14 cellular contexts compared by ENCODE assay signal in genomic region chr7:6306471-6306870, GRCh38. TPM values are rescaled to one million over a fixed set of nuclear protein-coding genes. Genes with fewer than 3 reads are reported as not detected.
DNase-seq lines count a peak whose midpoint lies in the region; ATAC-seq, FAIRE-seq and TF ChIP-seq lines count a peak whose summit lies in the region.
"Had no signal": no experiment of that assay in that cellular context is flagged by ENCODE, and none has a peak within 500 bp of the region (broad histone marks: within the 10 kb centered on the region; RNA-seq: fewer than 3 reads in every experiment).

No MANE protein-coding gene starts in this region.

- no peaks in the 10 kb centered on the region for H4K20me1 ChIP-seq in HepG2 (ENCODE audit: insufficient read depth, low read length)
- H4K20me1 ChIP-seq: BLaER1 treated with 17β-estradiol and CSF1 and Interleukin-3, amounts not matched to agents 10 nM and 100 nM had no signal

- H3K4me1 ChIP-seq in HepG2 (ENCODE audit: insufficient read depth, low read length) (peaks cover 34% of the 10 kb centered on the region), right lobe of liver (no peaks in the 10 kb centered on the region), stomach (no peaks in the 10 kb centered on the region)

- 7% methylated on average over 3 of the region's 3 CpGs for WGBS in HepG2 (ENCODE audit: low lambda C conversion rate)
- 78% methylated on average over 3 of the region's 3 CpGs for WGBS in right lobe of liver (ENCODE audit: insufficient coverage, low coverage, low lambda C conversion rate, missing lambda C conversion rate)
- 57 to 77% (median 75%) methylated on average over 3 of the region's 3 CpGs for WGBS in stomach, 5 donors

- H3K9me3 ChIP-seq in HepG2 (ENCODE audit: low read length) = no peaks in the 10 kb centered on the region
- H3K9me3 ChIP-seq in right lobe of liver = no peaks in the 10 kb centered on the region
- no peaks in the 10 kb centered on the region for H3K9me3 ChIP-seq in stomach
- H3K9me3 ChIP-seq: BLaER1 treated with 17β-estradiol and CSF1 and Interleukin-3, amounts not matched to agents 10 nM and 100 nM had no signal

- H3K79me2 ChIP-seq in HepG2 (ENCODE audit: insufficient read depth, low read length) = no peaks in the 10 kb centered on the region

- no peak overlapping the region for H3K27ac ChIP-seq in HepG2 (ENCODE audit: extremely low read length, insufficient read depth, low read length)
- H3K27ac ChIP-seq in right lobe of liver = no peak overlapping the region
- no peak overlapping the region for H3K27ac ChIP-seq in RWPE1
- H3K27ac ChIP-seq in stomach = no peak overlapping the region
- H3K27ac ChIP-seq: BLaER1 treated with 17β-estradiol and CSF1 and Interleukin-3, amounts not matched to agents 10 nM and 100 nM had no signal

- no peak overlapping the region for H3K9ac ChIP-seq in HepG2 (ENCODE audit: insufficient read depth, low read depth, low read length)
- H3K9ac ChIP-seq: BLaER1 treated with 17β-estradiol and CSF1 and Interleukin-3, amounts not matched to agents 10 nM and 100 nM had no signal

- no peak for TF ChIP-seq RAD21 in HepG2 (CRISPR knock-in tag; IDR thresholded peaks at IDR 0.05)

- TF ChIP-seq CTCF in HepG2 (CRISPR knock-in tag; IDR thresholded peaks at IDR 0.05) (no peak), right lobe of liver (IDR thresholded peaks at IDR 0.05) (no peak), RWPE1 (conservative IDR thresholded peaks at IDR 0.05; ENCODE audit: low read depth) (no peak), stomach (IDR thresholded peaks at IDR 0.05) (no peak), D721Med (IDR thresholded peaks at IDR 0.05; ENCODE audit: insufficient read depth, missing control alignments) (no peak)

- H2AFZ ChIP-seq in HepG2 (ENCODE audit: low read length) = no peak overlapping the region

- peak; percentile 72 for DNase-seq in HepG2 (ENCODE audit: low spot score)
- no peak for DNase-seq in right lobe of liver
- DNase-seq in RWPE1 (ENCODE audit: low spot score) = peak; percentile 78
- peak; percentile 53 for DNase-seq in fibroblast of gingiva (ENCODE audit: low read depth)
- peak; percentile 90 for DNase-seq in urothelium cell line (ENCODE audit: low spot score)
- DNase-seq in stomach = no peak
- no peak for DNase-seq in cerebellum (ENCODE audit: low spot score)
- DNase-seq in D721Med (ENCODE audit: insufficient read length, low spot score) = no peak
- DNase-seq: activated CD4-positive, alpha-beta T cell treated with anti-CD3 and anti-CD28 coated beads for 4 hours; activated effector memory CD4-positive, alpha-beta T cell treated with anti-CD3 and anti-CD28 coated beads, Interleukin-2, amount 50 U/mL, for 16 hours; Karpas-422; naive B cell; stimulated activated naive CD8-positive, alpha-beta T cell treated with anti-CD3 and anti-CD28 coated beads, Interleukin-15, amount 100 ng/mL, for 72 hours had no signal

- TF ChIP-seq POLR2A in HepG2 (IDR thresholded peaks at IDR 0.05; ENCODE audit: insufficient read depth in 1 of 2, low read depth in 2 of 2, low read length in 2 of 2) (no peak), right lobe of liver (IDR thresholded peaks at IDR 0.05) (no peak), stomach (IDR thresholded peaks at IDR 0.05) (no peak)

- BruUV-seq in HepG2 (replicated peaks; lab: Mats Ljungman, UMichigan) = no TSS peak

- CTCF ChIA-PET in HepG2 (lab: Yijun Ruan, JAX; ENCODE audit: low intra/inter-chr PET ratio, low total read pairs) (no interaction called here), RWPE1 (lab: Yijun Ruan, JAX) (interaction anchor here (0.6 to 0.7 kb wide), 2 partner anchors 14 to 22 kb away, joined by 4 read pairs; no protein-coding TSS in a partner anchor)

- no peak overlapping the region for H3K4me3 ChIP-seq in HepG2 (replicated peaks in 1 of 3; ENCODE audit: insufficient read depth in 1 of 3, low read depth in 2 of 3, low read length in 3 of 3)
- no peak overlapping the region for H3K4me3 ChIP-seq in right lobe of liver
- H3K4me3 ChIP-seq in stomach = no peak overlapping the region
- H3K4me3 ChIP-seq: BLaER1 treated with 17β-estradiol and CSF1 and Interleukin-3, amounts not matched to agents 10 nM and 100 nM had no signal

- POLR2A ChIA-PET in HepG2 (lab: Yijun Ruan, JAX) (no interaction called here), RWPE1 (lab: Yijun Ruan, JAX; ENCODE audit: low non-redundant PET) (interaction anchor here (1.2 kb wide), 1 partner anchor 23 kb away, joined by 10 read pairs; no protein-coding TSS in a partner anchor)

- in situ Hi-C loops in HepG2 (cut with HindIII; ENCODE audit: extremely low pct_ligation_motif_present, low pct_unique_long_range_greater_than_20kb) = no loop called here

- ATAC-seq in HepG2 = no peak; the same call in 2 of the 3 replicates
- ATAC-seq in right lobe of liver = no peak
- ATAC-seq: stimulated activated naive CD8-positive, alpha-beta T cell treated with anti-CD3 and anti-CD28 coated beads, Interleukin-15, amount 100 ng/mL, for 72 hours had no signal

- no peaks in the 10 kb centered on the region for H3K36me3 ChIP-seq in HepG2 (replicated peaks in 1 of 2; ENCODE audit: control insufficient read depth in 1 of 2, insufficient read depth in 2 of 2, low read length in 2 of 2)
- no peaks in the 10 kb centered on the region for H3K36me3 ChIP-seq in right lobe of liver
- H3K36me3 ChIP-seq in stomach = no peaks in the 10 kb centered on the region
- H3K36me3 ChIP-seq: BLaER1 treated with 17β-estradiol and CSF1 and Interleukin-3, amounts not matched to agents 10 nM and 100 nM had no signal

- peaks cover 0 to 10% of the 10 kb centered on the region in 2 experiments; a peak in 1 of 5 replicates for H3K27me3 ChIP-seq in HepG2 (ENCODE audit: control insufficient read depth in 1 of 2, insufficient read depth in 2 of 2, low read length in 2 of 2)
- H3K27me3 ChIP-seq in right lobe of liver = no peaks in the 10 kb centered on the region
- no peaks in the 10 kb centered on the region for H3K27me3 ChIP-seq in stomach
- H3K27me3 ChIP-seq: BLaER1 treated with 17β-estradiol and CSF1 and Interleukin-3, amounts not matched to agents 10 nM and 100 nM had no signal

- TF ChIP-seq EP300 in HepG2 (IDR thresholded peaks at IDR 0.05; ENCODE audit: low read depth in 2 of 2, low read length in 2 of 2) = no peak
- no peak for TF ChIP-seq EP300 in HepG2 (CRISPR knock-in tag; IDR thresholded peaks at IDR 0.05; ENCODE audit: borderline replicate concordance)
- TF ChIP-seq EP300 in stomach (IDR thresholded peaks at IDR 0.05) = no peak

- intact Hi-C loops in HepG2 (cut with micrococcal nuclease; ENCODE audit: unreplicated experiment) (no loop called here), right lobe of liver (cut with DNase I) (no loop called here), stomach (cut with DNase I; ENCODE audit: low total_unique reads) (no loop called here)

- FAIRE-seq in HepG2 (lab: Jason Lieb, UNC) = no peak
- peak; percentile 99 for FAIRE-seq in urothelium cell line (lab: Jason Lieb, UNC)
- FAIRE-seq in D721Med (lab: Jason Lieb, UNC) = no peak

- no peak overlapping the region for H3K4me2 ChIP-seq in HepG2 (ENCODE audit: low read depth, low read length)
- H3K4me2 ChIP-seq: BLaER1 treated with 17β-estradiol and CSF1 and Interleukin-3, amounts not matched to agents 10 nM and 100 nM had no signal

RNA-seq across cellular contexts. Expression of gene CYTH3, which starts 34.0 kb away (rescaled TPM):
- total RNA-seq in HepG2 (2016; rRNA removed; fragmentation: Illumina TruSeq; extraction: Trizol) = 2.8 and 3.8 TPM in 2 replicates
- total RNA-seq in HepG2 (2016; cell fraction: cytosol; rRNA removed; fragmentation: Illumina TruSeq; extraction: Trizol; ENCODE audit: low read depth) = 1.0 and 1.1 TPM in 2 replicates
- 2.4 and 2.8 TPM in 2 replicates for total RNA-seq in HepG2 (2016; cell fraction: insoluble cytoplasmic fraction; rRNA removed; fragmentation: Illumina TruSeq; extraction: Trizol)
- 1.7 and 2.4 TPM in 2 replicates for total RNA-seq in HepG2 (2016; cell fraction: membrane; rRNA removed; fragmentation: Illumina TruSeq; extraction: Trizol)
- total RNA-seq in HepG2 (2016; cell fraction: nucleus; rRNA removed; fragmentation: Illumina TruSeq; extraction: Trizol) = 3.0 and 3.4 TPM in 2 replicates
- polyA plus RNA-seq in HepG2 (2011; rRNA removed) = 3.1 and 4.6 TPM in 2 replicates
- polyA plus RNA-seq in HepG2 (2011; cell fraction: cytosol; rRNA removed) = 2.6 and 4.2 TPM in 2 replicates
- 8.7 and 13.2 TPM in 2 replicates for polyA plus RNA-seq in HepG2 (2011; cell fraction: nucleus; rRNA removed)
- 1.8 and 2.2 TPM in 2 replicates for polyA plus RNA-seq in HepG2 (2012)
- 0.34 and 0.46 TPM in 2 replicates for polyA plus RNA-seq in HepG2 (2016; cell fraction: cytosol; fragmentation: Illumina TruSeq; extraction: Trizol; ENCODE audit: low read depth)
- polyA plus RNA-seq in HepG2 (2016; cell fraction: insoluble cytoplasmic fraction; fragmentation: Illumina TruSeq; extraction: Trizol; ENCODE audit: low read depth) = 2.3 and 2.5 TPM in 2 replicates
- polyA plus RNA-seq in HepG2 (2016; cell fraction: membrane; fragmentation: Illumina TruSeq; extraction: Trizol; ENCODE audit: low read depth) = 1.4 and 1.8 TPM in 2 replicates
- 5.6 and 6.5 TPM in 2 replicates for polyA plus RNA-seq in HepG2 (2016; cell fraction: nucleus; fragmentation: Illumina TruSeq; extraction: Trizol; ENCODE audit: insufficient read depth, low read depth)
- 5.8 and 17.9 TPM in 2 replicates for polyA minus RNA-seq in HepG2 (2011; rRNA and poly(A)+ RNA removed; ENCODE audit: low replicate concordance)
- polyA minus RNA-seq in HepG2 (2011; cell fraction: cytosol; rRNA and poly(A)+ RNA removed) = 1.9 and 2.3 TPM in 2 replicates
- polyA minus RNA-seq in HepG2 (2011; cell fraction: nucleus; rRNA and poly(A)+ RNA removed) = 2.4 and 3.0 TPM in 2 replicates
- 1 to 10 TPM; 2.7 to 6.6 (median 4.1) TPM for total RNA-seq in right lobe of liver
- 10 to 100 TPM; 13.3 to 33.8 (median 19.0) TPM for total RNA-seq in stomach
- 10 to 100 TPM in 2 of 3 donors, 1 to 10 TPM in 1; 5.1 to 17.0 (median 11.1) TPM for polyA plus RNA-seq in stomach
- 30.1 TPM for total RNA-seq in cerebellum

RNA-seq across cellular contexts. Expression of gene FAM220A, which starts 42.3 kb away (rescaled TPM):
- total RNA-seq in HepG2 (2016; rRNA removed; fragmentation: Illumina TruSeq; extraction: Trizol) (12.0 and 14.7 TPM in 2 replicates), right lobe of liver (1 to 10 TPM; 3.5 to 9.5 (median 5.5) TPM), stomach (10 to 100 TPM in 2 of 5 donors, 1 to 10 TPM in 3; 3.6 to 92.2 (median 9.2) TPM), cerebellum (28.9 TPM)
- 8.8 TPM in 2 replicates for total RNA-seq in HepG2 (2016; cell fraction: cytosol; rRNA removed; fragmentation: Illumina TruSeq; extraction: Trizol; ENCODE audit: low read depth)
- total RNA-seq in HepG2 (2016; cell fraction: insoluble cytoplasmic fraction; rRNA removed; fragmentation: Illumina TruSeq; extraction: Trizol) = 12.4 and 12.8 TPM in 2 replicates
- 24.5 and 25.6 TPM in 2 replicates for total RNA-seq in HepG2 (2016; cell fraction: membrane; rRNA removed; fragmentation: Illumina TruSeq; extraction: Trizol)
- total RNA-seq in HepG2 (2016; cell fraction: nucleus; rRNA removed; fragmentation: Illumina TruSeq; extraction: Trizol) = 6.4 and 7.1 TPM in 2 replicates
- polyA plus RNA-seq in HepG2 (2011; rRNA removed) (10.2 and 10.5 TPM in 2 replicates), stomach (1 to 10 TPM; 7.1 to 7.3 (median 7.2) TPM)
- polyA plus RNA-seq in HepG2 (2011; cell fraction: cytosol; rRNA removed) = 8.5 and 10.8 TPM in 2 replicates
- 3.0 and 4.0 TPM in 2 replicates for polyA plus RNA-seq in HepG2 (2011; cell fraction: nucleus; rRNA removed)
- polyA plus RNA-seq in HepG2 (2012) = 8.1 and 8.3 TPM in 2 replicates
- 10.3 and 11.6 TPM in 2 replicates for polyA plus RNA-seq in HepG2 (2016; cell fraction: cytosol; fragmentation: Illumina TruSeq; extraction: Trizol; ENCODE audit: low read depth)
- polyA plus RNA-seq in HepG2 (2016; cell fraction: insoluble cytoplasmic fraction; fragmentation: Illumina TruSeq; extraction: Trizol; ENCODE audit: low read depth) = 16.3 and 16.9 TPM in 2 replicates
- polyA plus RNA-seq in HepG2 (2016; cell fraction: membrane; fragmentation: Illumina TruSeq; extraction: Trizol; ENCODE audit: low read depth) = 20.2 and 22.5 TPM in 2 replicates
- 8.1 and 8.6 TPM in 2 replicates for polyA plus RNA-seq in HepG2 (2016; cell fraction: nucleus; fragmentation: Illumina TruSeq; extraction: Trizol; ENCODE audit: insufficient read depth, low read depth)
- 12.7 and 12.9 TPM in 2 replicates for polyA minus RNA-seq in HepG2 (2011; rRNA and poly(A)+ RNA removed; ENCODE audit: low replicate concordance)
- 11.9 and 15.0 TPM in 2 replicates for polyA minus RNA-seq in HepG2 (2011; cell fraction: cytosol; rRNA and poly(A)+ RNA removed)
- 4.0 and 4.7 TPM in 2 replicates for polyA minus RNA-seq in HepG2 (2011; cell fraction: nucleus; rRNA and poly(A)+ RNA removed)

Comparison
In these comparisons a context has a peak if more than half of its experiments do, and no peak if none do; other contexts are left out.
1. DNase-seq: peak in HepG2 (single experiment), RWPE1 (single experiment), fibroblast of gingiva (single experiment) and urothelium cell line (single experiment); none in right lobe of liver (0 of 3), stomach (single experiment), cerebellum (single experiment) and D721Med (single experiment).